Comparison of ENCODE assay signal across 10 cellular contexts in the genomic region with DNA sequence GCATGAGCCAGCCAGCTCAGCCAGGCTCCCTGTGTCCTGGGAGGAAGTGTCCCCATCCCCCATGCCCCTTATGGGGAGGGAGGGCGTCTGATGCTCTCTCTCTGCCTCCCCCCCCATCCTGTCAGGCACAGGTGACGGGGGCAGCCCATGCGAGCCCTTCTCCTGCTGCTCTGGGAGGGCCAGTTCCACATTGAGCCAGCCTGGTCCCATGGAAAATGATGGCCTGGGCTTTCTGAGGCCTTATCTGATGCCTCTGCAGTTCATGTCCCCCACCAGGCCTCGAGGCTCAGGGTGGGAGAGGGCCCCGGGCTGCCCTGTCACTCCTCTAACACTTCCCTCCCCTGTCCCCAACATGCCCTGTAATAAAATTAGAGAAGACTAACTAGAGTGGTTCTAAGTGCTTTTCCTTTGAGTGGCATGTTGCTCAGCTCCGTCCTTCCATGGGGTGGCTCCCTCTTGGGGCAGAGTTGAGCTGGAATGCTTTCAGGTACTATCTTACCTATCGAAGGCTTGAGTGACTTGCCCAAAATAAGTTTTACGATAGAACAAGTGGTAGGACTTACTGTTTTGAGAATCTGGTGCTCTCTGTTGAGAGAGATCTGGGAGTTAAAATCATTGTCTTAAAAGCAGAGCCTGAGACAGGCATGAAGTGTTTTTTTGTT. TPM values are rescaled to one million over a fixed set of nuclear protein-coding genes. Genes with fewer than 3 reads are reported as not detected.
DNase-seq lines count a peak whose midpoint lies in the region; ATAC-seq, FAIRE-seq and TF ChIP-seq lines count a peak whose summit lies in the region.
"Had no signal": no experiment of that assay in that cellular context is flagged by ENCODE, and none has a peak within 500 bp of the region (broad histone marks: within the 10 kb centered on the region; RNA-seq: fewer than 3 reads in every experiment).

No MANE protein-coding gene starts in this region.

- TF ChIP-seq RAD21 in H1 (IDR thresholded peaks at IDR 0.05 in 1 of 2, conservative IDR thresholded peaks at IDR 0.05 in 1 of 2; ENCODE audit: low read depth in 2 of 2, low read length in 2 of 2) = peak; percentile 30 to 48; a peak in 3 of 4 replicates

- H3K9me3 ChIP-seq in H1 (ENCODE audit: insufficient read depth in 2 of 2, low read depth in 1 of 2, low read length in 1 of 2) (no peaks in the 10 kb centered on the region), trophoblast cell (ENCODE audit: insufficient read depth, low read depth, low read length) (no peaks in the 10 kb centered on the region)

- H4K91ac ChIP-seq in H1 (replicated peaks; ENCODE audit: insufficient read length, low read length) (no peak overlapping the region), trophoblast cell (ENCODE audit: low read depth, low read length) (no peak overlapping the region)

- FAIRE-seq in H1 (lab: Jason Lieb, UNC) = peak; percentile 36

- DNase-seq in DMS153 treated with DMSO at 0.1 percent for 48 hours (lab: John Stamatoyannopoulos, UW; ENCODE audit: unreplicated experiment) (peak; percentile 19), DMS153 (lab: John Stamatoyannopoulos, UW) (no peak), NCI-H2227 (lab: John Stamatoyannopoulos, UW; ENCODE audit: unreplicated experiment) (peak; percentile 37), H1 (ENCODE audit: low read depth in 1 of 2, low spot score in 2 of 2) (no peak), trophoblast cell (no peak), dorsolateral prefrontal cortex (no peak)
- no peak for DNase-seq in stimulated activated CD4-positive, alpha-beta T cell treated with anti-CD3 and anti-CD28 coated beads, Interleukin-12 subunit alpha, Interleukin-12 subunit beta, amount 100 ng/mL, for 4 hours
- DNase-seq: activated CD4-positive, CD25-positive, alpha-beta regulatory T cell treated with anti-CD3 and anti-CD28 coated beads, Interleukin-2, amount 50 U/mL, for 72 hours; stimulated activated CD4-positive, alpha-beta T cell treated with anti-CD3 and anti-CD28 coated beads, Interleukin-2, amount 100 ng/mL, for 24 hours had no signal

- H2BK5ac ChIP-seq in H1 (ENCODE audit: low read depth, low read length) = 0 out of 2 replicates have a peak overlapping the region, but pooled peaks have one; percentile 62
- H2BK5ac ChIP-seq in trophoblast cell (ENCODE audit: low read depth, low read length, poor library complexity) = no peak overlapping the region

- peaks cover 0 to 7% (median 0%) of the 10 kb centered on the region in 4 experiments; a peak in 2 of 8 replicates for H3K36me3 ChIP-seq in H1 (ENCODE audit: control insufficient read depth in 2 of 4, insufficient read depth in 4 of 4, low read length in 3 of 4)
- peaks cover 10 to 14% of the 10 kb centered on the region in 2 experiments for H3K36me3 ChIP-seq in trophoblast cell (ENCODE audit: control insufficient read depth in 1 of 2, insufficient read depth in 2 of 2, low read length in 2 of 2)

- ATAC-seq in HG03521 (IDR thresholded peaks at IDR 0.05; ENCODE audit: unreplicated experiment) = no peak

- intact Hi-C loops in dorsolateral prefrontal cortex (cut with DNase I) = loop anchor here in 1 of 2 donors (10.0 kb wide), 1 partner anchor 573 kb away; the partner anchor contains the start of gene RSRP1

- H3K4me3 ChIP-seq in H1 (ENCODE audit: extremely low read depth in 1 of 4, insufficient read depth in 2 of 4, low read depth in 3 of 4, low read length in 4 of 4) (no peak overlapping the region), trophoblast cell (ENCODE audit: low read depth, low read length) (no peak overlapping the region), dorsolateral prefrontal cortex (no peak overlapping the region)

- TF ChIP-seq CTCF in H1 (IDR thresholded peaks at IDR 0.05; ENCODE audit: control extremely low read depth in 1 of 3, insufficient read depth in 1 of 3, low read depth in 1 of 3, low read length in 3 of 3) (peak; percentile 41 to 58 (median 44); a peak in 3 of 4 replicates), dorsolateral prefrontal cortex (IDR thresholded peaks at IDR 0.05 in 54 of 56, conservative IDR thresholded peaks at IDR 0.05 in 2 of 56; ENCODE audit: low read depth in 1 of 56, partially characterized antibody in 56 of 56) (no peak)

- H2BK15ac ChIP-seq in H1 (ENCODE audit: low read length) = no peak overlapping the region

- no peak overlapping the region for H4K5ac ChIP-seq in H1 (ENCODE audit: insufficient read length, low read depth, low read length)

- H3K79me1 ChIP-seq in H1 (ENCODE audit: low read depth, low read length) = peaks cover 8% of the 10 kb centered on the region; the same call in 1 of the 2 replicates
- peaks cover 20% of the 10 kb centered on the region for H3K79me1 ChIP-seq in trophoblast cell (ENCODE audit: low read length)

- H3K18ac ChIP-seq in H1 (ENCODE audit: extremely low read depth, low read length) = 0 out of 2 replicates have a peak overlapping the region, but pooled peaks have one; percentile 34
- no peak overlapping the region for H3K18ac ChIP-seq in trophoblast cell (ENCODE audit: low read length)

- H3K4me1 ChIP-seq in H1 (replicated peaks in 1 of 4; ENCODE audit: control insufficient read depth in 3 of 4, insufficient read depth in 4 of 4, low read length in 3 of 4) (peaks cover 12 to 25% (median 15%) of the 10 kb centered on the region in 4 experiments), trophoblast cell (ENCODE audit: control insufficient read depth in 1 of 2, insufficient read depth in 2 of 2, low read length in 2 of 2) (peaks cover 21 to 26% of the 10 kb centered on the region in 2 experiments)

- H3K23ac ChIP-seq in H1 (ENCODE audit: insufficient read length) = no peak overlapping the region
- H3K23ac ChIP-seq in trophoblast cell (ENCODE audit: low read length) = no peak overlapping the region

- POLR2A ChIA-PET in H1 (lab: Charles Lee; ENCODE audit: partially characterized antibody) = interaction anchor here (0.6 to 5.5 kb wide), 7 partner anchors 8 to 370 kb away, joined by 3 to 32 read pairs (median 3); no protein-coding TSS in a partner anchor

- no peak overlapping the region for H3K56ac ChIP-seq in H1 (replicated peaks; ENCODE audit: insufficient read length, low read depth, low read length)

- no peak overlapping the region for H2BK120ac ChIP-seq in H1 (replicated peaks; ENCODE audit: low read depth, low read length)
- no peak overlapping the region for H2BK120ac ChIP-seq in trophoblast cell (ENCODE audit: insufficient read depth, low read length, poor library complexity)

- H2BK20ac ChIP-seq in H1 (ENCODE audit: low read length) = no peak overlapping the region

- H3K27me3 ChIP-seq in H1 (replicated peaks in 1 of 4; ENCODE audit: control insufficient read depth in 3 of 4, extremely low read depth in 1 of 4, insufficient read depth in 3 of 4, low read length in 3 of 4) (peaks cover 0 to 6% (median 2%) of the 10 kb centered on the region in 4 experiments; a peak in 4 of 7 replicates), trophoblast cell (ENCODE audit: insufficient read depth, low read length) (no peaks in the 10 kb centered on the region), dorsolateral prefrontal cortex (no peaks in the 10 kb centered on the region)

- H3K79me2 ChIP-seq in H1 (ENCODE audit: control insufficient read depth in 1 of 2, insufficient read depth in 2 of 2, low read length in 2 of 2) (peaks cover 0 to 3% of the 10 kb centered on the region in 2 experiments; a peak in 1 of 4 replicates), trophoblast cell (ENCODE audit: control insufficient read depth, insufficient read depth, low read length, poor library complexity) (peaks cover 16% of the 10 kb centered on the region)

- H3K4me2 ChIP-seq in H1 (ENCODE audit: insufficient read depth in 1 of 2, low read depth in 2 of 2, low read length in 2 of 2) = peak overlapping the region in 1 of 2 experiments; percentile 90; a peak in 2 of 4 replicates
- no peak overlapping the region for H3K4me2 ChIP-seq in trophoblast cell (ENCODE audit: low read length)

- H3K27ac ChIP-seq in H1 (ENCODE audit: low read depth, low read length) (no peak overlapping the region), trophoblast cell (ENCODE audit: low read depth, low read length) (peak overlapping the region; percentile 89), dorsolateral prefrontal cortex (peak overlapping the region in 7 of 59 donors; percentile 16 to 97 (median 46))

- no peak for TF ChIP-seq POLR2A in H1 (IDR thresholded peaks at IDR 0.05; ENCODE audit: control extremely low read depth in 1 of 2, low read depth in 2 of 2, low read length in 2 of 2)

- H4K20me1 ChIP-seq in H1 (replicated peaks in 1 of 2; ENCODE audit: control insufficient read depth in 1 of 2, insufficient read depth in 2 of 2, low read length in 2 of 2) = peaks cover 13% of the 10 kb centered on the region in 2 experiments

- peaks cover 12% of the 10 kb centered on the region for H3K23me2 ChIP-seq in H1 (ENCODE audit: low read depth, low read length)

- H2AK5ac ChIP-seq in H1 (ENCODE audit: low read depth, low read length) (no peak overlapping the region), trophoblast cell (ENCODE audit: low read length) (no peak overlapping the region)

- H4K8ac ChIP-seq in H1 (ENCODE audit: extremely low read depth, insufficient read depth, low read length) (no peak overlapping the region), trophoblast cell (ENCODE audit: low read depth, low read length) (no peak overlapping the region)

- no peak overlapping the region for H4K12ac ChIP-seq in trophoblast cell (ENCODE audit: low read depth, low read length)

- H2BK12ac ChIP-seq in H1 (ENCODE audit: low read depth, low read length) (0 out of 2 replicates have a peak overlapping the region, but pooled peaks have one; percentile 75), trophoblast cell (ENCODE audit: low read length) (no peak overlapping the region)

- H2AFZ ChIP-seq in H1 (ENCODE audit: low read length) (no peak overlapping the region), trophoblast cell (ENCODE audit: insufficient read depth, low read length, poor library complexity) (no peak overlapping the region)

- no peak overlapping the region for H3K4ac ChIP-seq in H1 (replicated peaks; ENCODE audit: insufficient read length, low read depth, low read length)
- no peak overlapping the region for H3K4ac ChIP-seq in trophoblast cell (ENCODE audit: low read depth, low read length)

- CTCF ChIA-PET in H1 (lab: Charles Lee; ENCODE audit: partially characterized antibody) = interaction anchor here (0.7 to 3.8 kb wide), 17 partner anchors 10 to 329 kb away, joined by 3 to 20 read pairs (median 3); no protein-coding TSS in a partner anchor

- H3K9ac ChIP-seq in H1 (replicated peaks in 1 of 4; ENCODE audit: extremely low read depth in 1 of 4, low read depth in 3 of 4, low read length in 3 of 4) = no peak overlapping the region
- no peak overlapping the region for H3K9ac ChIP-seq in trophoblast cell (ENCODE audit: low read length)

- no peak overlapping the region for H3K14ac ChIP-seq in H1 (ENCODE audit: insufficient read length)
- no peak overlapping the region for H3K14ac ChIP-seq in trophoblast cell (ENCODE audit: low read length)

- TF ChIP-seq EP300 in H1 (IDR thresholded peaks at IDR 0.05; ENCODE audit: borderline replicate concordance in 1 of 2, low read depth in 2 of 2, low read length in 2 of 2) = no peak

- WGBS in H1 (ENCODE audit: extremely low coverage in 1 of 2, insufficient coverage in 1 of 2, insufficient read length in 1 of 2, insufficient replicate concordance in 2 of 2, low coverage in 1 of 2, low lambda C conversion rate in 2 of 2, missing lambda C conversion rate in 1 of 2), 2 experiments = 46% methylated on average over 8 of the region's 8 CpGs; no CpG with 5 or more reads in 1 of the 2 experiments
- WGBS in trophoblast cell (ENCODE audit: extremely low coverage, insufficient coverage, insufficient read length) = no CpG with 5 or more reads among the region's 8 CpGs

RNA-seq across cellular contexts. Expression of gene MTFR1L, which starts 1.8 kb away (rescaled TPM):
- 20.8 and 23.1 TPM in 2 replicates for total RNA-seq in H1 (2021; fragmentation: NEBNext Ultra II Directional; extraction: Animal tissue kit (Norgen Biotek cat#: 25700))
- polyA plus RNA-seq in H1 (2011; rRNA removed) = 23.1 and 39.9 TPM in 2 replicates
- polyA plus RNA-seq in H1 (2011; cell fraction: cytosol; rRNA removed) = 25.9 TPM
- 27.3 TPM for polyA plus RNA-seq in H1 (2011; cell fraction: nucleus; rRNA removed)
- polyA plus RNA-seq in H1 (2012, experiment 1 of 2) = 20.5 to 26.2 TPM (median 22.8 TPM) in 4 replicates
- polyA plus RNA-seq in H1 (2012, experiment 2 of 2) = 21.2 TPM
- polyA plus RNA-seq in H1 (2013, experiment 1 of 2) = 17.5 TPM
- polyA plus RNA-seq in H1 (2013, experiment 2 of 2) = 15.3 TPM
- polyA minus RNA-seq in H1 (2011; rRNA and poly(A)+ RNA removed) = 23.2 and 27.4 TPM in 2 replicates
- polyA minus RNA-seq in H1 (2011; cell fraction: cytosol; rRNA and poly(A)+ RNA removed) = 10.6 TPM
- 16.7 TPM for polyA minus RNA-seq in H1 (2011; cell fraction: nucleus; rRNA and poly(A)+ RNA removed)
- 31.2 and 31.6 TPM in 2 replicates for polyA plus RNA-seq in trophoblast cell (2013)
- 100 to 1,000 TPM in 32 of 120 experiments, 10 to 100 TPM in 88; 66.5 to 116 (median 93.9) TPM for total RNA-seq in dorsolateral prefrontal cortex

RNA-seq across cellular contexts. Expression of gene SELENON, which starts 18.0 kb away (rescaled TPM):
- total RNA-seq in H1 (2021; fragmentation: NEBNext Ultra II Directional; extraction: Animal tissue kit (Norgen Biotek cat#: 25700)) = 77.4 and 77.6 TPM in 2 replicates
- 43.0 and 67.3 TPM in 2 replicates for polyA plus RNA-seq in H1 (2011; rRNA removed)
- 36.6 TPM for polyA plus RNA-seq in H1 (2011; cell fraction: cytosol; rRNA removed)
- 58.6 TPM for polyA plus RNA-seq in H1 (2011; cell fraction: nucleus; rRNA removed)
- polyA plus RNA-seq in H1 (2012, experiment 1 of 2) = 72.8 to 99.4 TPM (median 83.9 TPM) in 4 replicates
- 89.8 TPM for polyA plus RNA-seq in H1 (2012, experiment 2 of 2)
- 103 TPM for polyA plus RNA-seq in H1 (2013, experiment 1 of 2)
- polyA plus RNA-seq in H1 (2013, experiment 2 of 2) = 109 TPM
- polyA minus RNA-seq in H1 (2011; rRNA and poly(A)+ RNA removed) = 25.4 and 44.6 TPM in 2 replicates
- 47.6 TPM for polyA minus RNA-seq in H1 (2011; cell fraction: cytosol; rRNA and poly(A)+ RNA removed)
- 23.2 TPM for polyA minus RNA-seq in H1 (2011; cell fraction: nucleus; rRNA and poly(A)+ RNA removed)
- 54.3 and 54.5 TPM in 2 replicates for polyA plus RNA-seq in trophoblast cell (2013)
- 100 to 1,000 TPM in 1 of 120 experiments, 10 to 100 TPM in 119; 34.0 to 117 (median 46.6) TPM for total RNA-seq in dorsolateral prefrontal cortex

RNA-seq across cellular contexts. Expression of gene AUNIP, which starts 41.3 kb away (rescaled TPM):
- 22.9 and 23.2 TPM in 2 replicates for total RNA-seq in H1 (2021; fragmentation: NEBNext Ultra II Directional; extraction: Animal tissue kit (Norgen Biotek cat#: 25700))
- 15.4 and 18.6 TPM in 2 replicates for polyA plus RNA-seq in H1 (2011; rRNA removed)
- 16.5 TPM for polyA plus RNA-seq in H1 (2011; cell fraction: cytosol; rRNA removed)
- 13.9 TPM for polyA plus RNA-seq in H1 (2011; cell fraction: nucleus; rRNA removed)
- polyA plus RNA-seq in H1 (2012, experiment 1 of 2) = 14.8 to 20.4 TPM (median 15.7 TPM) in 4 replicates
- 12.1 TPM for polyA plus RNA-seq in H1 (2012, experiment 2 of 2)
- 14.6 TPM for polyA plus RNA-seq in H1 (2013, experiment 1 of 2)
- 15.5 TPM for polyA plus RNA-seq in H1 (2013, experiment 2 of 2)
- polyA minus RNA-seq in H1 (2011; rRNA and poly(A)+ RNA removed) = 19.1 and 23.3 TPM in 2 replicates
- 12.3 TPM for polyA minus RNA-seq in H1 (2011; cell fraction: cytosol; rRNA and poly(A)+ RNA removed)
- 29.0 TPM for polyA minus RNA-seq in H1 (2011; cell fraction: nucleus; rRNA and poly(A)+ RNA removed)
- polyA plus RNA-seq in trophoblast cell (2013) = 9.2 and 9.4 TPM in 2 replicates
- total RNA-seq in dorsolateral prefrontal cortex = 1 to 10 TPM in 112 of 120 experiments, under 1 TPM in 8; 0.35 to 4.7 (median 2.0) TPM

RNA-seq across cellular contexts. Expression of gene PAQR7, which starts 57.5 kb away (rescaled TPM):
- total RNA-seq in H1 (2021; fragmentation: NEBNext Ultra II Directional; extraction: Animal tissue kit (Norgen Biotek cat#: 25700)) = 7.3 and 7.7 TPM in 2 replicates
- polyA plus RNA-seq in H1 (2011; rRNA removed) = 7.4 and 9.0 TPM in 2 replicates
- 6.5 TPM for polyA plus RNA-seq in H1 (2011; cell fraction: cytosol; rRNA removed)
- 6.1 TPM for polyA plus RNA-seq in H1 (2011; cell fraction: nucleus; rRNA removed)
- 6.2 to 8.2 TPM (median 7.5 TPM) in 4 replicates for polyA plus RNA-seq in H1 (2012, experiment 1 of 2)
- polyA plus RNA-seq in H1 (2012, experiment 2 of 2) = 6.0 TPM
- 7.1 TPM for polyA plus RNA-seq in H1 (2013, experiment 1 of 2)
- 8.3 TPM for polyA plus RNA-seq in H1 (2013, experiment 2 of 2)
- polyA minus RNA-seq in H1 (2011; rRNA and poly(A)+ RNA removed) = 10.1 and 10.5 TPM in 2 replicates
- polyA minus RNA-seq in H1 (2011; cell fraction: cytosol; rRNA and poly(A)+ RNA removed) = 7.6 TPM
- polyA minus RNA-seq in H1 (2011; cell fraction: nucleus; rRNA and poly(A)+ RNA removed) = 4.5 TPM
- polyA plus RNA-seq in trophoblast cell (2013) = 13.5 and 14.9 TPM in 2 replicates
- total RNA-seq in dorsolateral prefrontal cortex = 10 to 100 TPM in 41 of 120 experiments, 1 to 10 TPM in 79; 5.7 to 12.6 (median 9.3) TPM

Comparison
In these comparisons a context has a peak if more than half of its experiments do, and no peak if none do; other contexts are left out.
1. DNase-seq: peak in DMS153 treated with DMSO at 0.1 percent for 48 hours (single experiment) and NCI-H2227 (single experiment); none in DMS153 (single experiment), H1 (0 of 2), trophoblast cell (0 of 2), dorsolateral prefrontal cortex (0 of 10) and stimulated activated CD4-positive, alpha-beta T cell treated with anti-CD3 and anti-CD28 coated beads, Interleukin-12 subunit alpha, Interleukin-12 subunit beta, amount 100 ng/mL, for 4 hours (single experiment).
2. CTCF ChIP-seq: peak in H1 (3 of 3); none in dorsolateral prefrontal cortex (0 of 56).